ENCODE assay signal across 17 cellular contexts in genomic region chr1:178513278-178513983, GRCh38. TPM values are rescaled to one million over a fixed set of nuclear protein-coding genes. Genes with fewer than 3 reads are reported as not detected.
DNase-seq lines count a peak whose midpoint lies in the region; ATAC-seq and TF ChIP-seq lines count a peak whose summit lies in the region.
"Had no signal": no experiment of that assay in that cellular context is flagged by ENCODE, and none has a peak within 500 bp of the region (broad histone marks: within the 10 kb centered on the region; RNA-seq: fewer than 3 reads in every experiment).

No MANE protein-coding gene starts in this region.

- H3K27me3 Mint-ChIP-seq in natural killer cell treated with Interleukin-12 subunit alpha and Interleukin-12 subunit beta and Interleukin-15 and Interleukin-18, amount 100 ng/mL, for 72 hours = peaks cover 1 to 5% of the 10 kb centered on the region in 2 donors

- H3K27ac Mint-ChIP-seq in natural killer cell treated with Interleukin-12 subunit alpha and Interleukin-12 subunit beta and Interleukin-15 and Interleukin-18, amount 100 ng/mL, for 72 hours = no peak overlapping the region
- H3K27ac Mint-ChIP-seq: activated B cell treated with CpG ODN at 0.5 μM for 24 hours; activated T-cell treated with anti-CD3 and anti-CD28 coated beads, Interleukin-2, amount 50 U/mL, for 72 hours had no signal

- no peak overlapping the region for H3K4me3 ChIP-seq in right atrium auricular region
- H3K4me3 ChIP-seq in brain microvascular endothelial cell (ENCODE audit: low read depth, low read length) = no peak overlapping the region
- no peak overlapping the region for H3K4me3 ChIP-seq in right cardiac atrium (ENCODE audit: low read length)
- no peak overlapping the region for H3K4me3 ChIP-seq in aorta (ENCODE audit: low read length in 2 of 2)
- H3K4me3 ChIP-seq: body of pancreas, esophagus muscularis mucosa, HAP-1, pancreas had no signal

- TF ChIP-seq CTCF in right atrium auricular region (IDR thresholded peaks at IDR 0.05) (no peak), brain microvascular endothelial cell (IDR thresholded peaks at IDR 0.05; ENCODE audit: low read depth, low read length, missing control alignments) (peak; percentile 32), omental fat pad (IDR thresholded peaks at IDR 0.05) (no peak)

- no peaks in the 10 kb centered on the region for H3K27me3 ChIP-seq in right atrium auricular region
- no peaks in the 10 kb centered on the region for H3K27me3 ChIP-seq in brain microvascular endothelial cell (replicated peaks)
- H3K27me3 ChIP-seq in right cardiac atrium (ENCODE audit: control insufficient read depth, insufficient read depth) = no peaks in the 10 kb centered on the region
- H3K27me3 ChIP-seq in aorta (ENCODE audit: control insufficient read depth in 1 of 2, insufficient read depth in 2 of 2, low read length in 1 of 2) = no peaks in the 10 kb centered on the region
- H3K27me3 ChIP-seq: body of pancreas, esophagus muscularis mucosa, pancreas had no signal

- DNase-seq in Right ventricle myocardium inferior (ENCODE audit: missing footprints) = peak; percentile 79
- no peak for DNase-seq in right atrium auricular region (ENCODE audit: low spot score)
- no peak for DNase-seq in brain microvascular endothelial cell
- DNase-seq in right cardiac atrium = peak; percentile 57 to 89 (median 88)
- DNase-seq in aorta = peak in 1 of 2 donors; percentile 64
- DNase-seq in activated CD4-positive, CD25-positive, alpha-beta regulatory T cell treated with anti-CD3 and anti-CD28 coated beads, Interleukin-2, amount 50 U/mL, for 72 hours = no peak
- DNase-seq in natural killer cell treated with Interleukin-12 subunit alpha and Interleukin-12 subunit beta and Interleukin-15 and Interleukin-18, amount 100 ng/mL, for 72 hours (ENCODE audit: low spot score) = no peak
- no peak for DNase-seq in omental fat pad (ENCODE audit: low spot score)
- DNase-seq: ACHN; activated B cell treated with CpG ODN at 0.5 μM for 24 hours; activated T-cell treated with anti-CD3 and anti-CD28 coated beads, Interleukin-2, amount 50 U/mL, for 72 hours; body of pancreas; NCI-H2171; pancreas; stimulated activated CD4-positive, alpha-beta T cell treated with anti-CD3 and anti-CD28 coated beads, Interleukin-4, amount 100 ng/mL, for 24 hours had no signal

- peak overlapping the region in 1 of 2 donors; percentile 45 for H3K27ac ChIP-seq in right atrium auricular region
- no peak overlapping the region for H3K27ac ChIP-seq in brain microvascular endothelial cell
- peak overlapping the region; percentile 9 for H3K27ac ChIP-seq in right cardiac atrium (ENCODE audit: low read length)
- no peak overlapping the region for H3K27ac ChIP-seq in aorta (ENCODE audit: low read depth in 1 of 2, low read length in 2 of 2)
- H3K27ac ChIP-seq: body of pancreas, esophagus muscularis mucosa, pancreas had no signal

- H3K9me3 Mint-ChIP-seq in natural killer cell treated with Interleukin-12 subunit alpha and Interleukin-12 subunit beta and Interleukin-15 and Interleukin-18, amount 100 ng/mL, for 72 hours = no peaks in the 10 kb centered on the region
- H3K9me3 Mint-ChIP-seq: activated B cell treated with CpG ODN at 0.5 μM for 24 hours; activated T-cell treated with anti-CD3 and anti-CD28 coated beads, Interleukin-2, amount 50 U/mL, for 72 hours had no signal

- H3K9me3 ChIP-seq in right atrium auricular region (no peaks in the 10 kb centered on the region), right cardiac atrium (ENCODE audit: control insufficient read depth, low read length) (no peaks in the 10 kb centered on the region), aorta (ENCODE audit: control insufficient read depth, low read length) (no peaks in the 10 kb centered on the region)
- H3K9me3 ChIP-seq: body of pancreas, esophagus muscularis mucosa, HAP-1, pancreas had no signal

- no peak overlapping the region for H3K4me3 Mint-ChIP-seq in natural killer cell treated with Interleukin-12 subunit alpha and Interleukin-12 subunit beta and Interleukin-15 and Interleukin-18, amount 100 ng/mL, for 72 hours
- H3K4me3 Mint-ChIP-seq: activated B cell treated with CpG ODN at 0.5 μM for 24 hours; activated T-cell treated with anti-CD3 and anti-CD28 coated beads, Interleukin-2, amount 50 U/mL, for 72 hours had no signal

- H3K4me1 ChIP-seq in right atrium auricular region = peaks cover 0 to 27% of the 10 kb centered on the region in 2 donors
- peaks cover 8% of the 10 kb centered on the region for H3K4me1 ChIP-seq in right cardiac atrium (ENCODE audit: control insufficient read depth, insufficient read depth, low read length)
- H3K4me1 ChIP-seq in aorta (ENCODE audit: control insufficient read depth in 1 of 2, insufficient read depth in 2 of 2, low read length in 2 of 2) = no peaks in the 10 kb centered on the region
- H3K4me1 ChIP-seq: body of pancreas, HAP-1, pancreas had no signal

- WGBS in right cardiac atrium = 31% methylated on average over 14 of the region's 14 CpGs
- 48 to 49% methylated on average over 14 of the region's 14 CpGs for WGBS in aorta, 2 donors

- peak; percentile 54 for ATAC-seq in Right ventricle myocardium inferior
- ATAC-seq in right cardiac atrium = peak; percentile 58 to 76
- peak; percentile 49 for ATAC-seq in aorta (ENCODE audit: low FRiP score)
- no peak for ATAC-seq in natural killer cell treated with Interleukin-12 subunit alpha and Interleukin-12 subunit beta and Interleukin-15 and Interleukin-18, amount 100 ng/mL, for 72 hours
- no peak for ATAC-seq in omental fat pad (ENCODE audit: low FRiP score)
- ATAC-seq: activated T-cell treated with anti-CD3 and anti-CD28 coated beads, Interleukin-2, amount 50 U/mL, for 72 hours; body of pancreas had no signal

- no peaks in the 10 kb centered on the region for H3K4me1 Mint-ChIP-seq in natural killer cell treated with Interleukin-12 subunit alpha and Interleukin-12 subunit beta and Interleukin-15 and Interleukin-18, amount 100 ng/mL, for 72 hours (ENCODE audit: low read depth in 2 of 2)
- H3K4me1 Mint-ChIP-seq: activated B cell treated with CpG ODN at 0.5 μM for 24 hours had no signal

- H3K36me3 ChIP-seq in right atrium auricular region (no peaks in the 10 kb centered on the region), brain microvascular endothelial cell (replicated peaks) (no peaks in the 10 kb centered on the region), aorta (ENCODE audit: control insufficient read depth in 1 of 2, insufficient read depth in 2 of 2, low read length in 1 of 2) (no peaks in the 10 kb centered on the region)
- H3K36me3 ChIP-seq: esophagus muscularis mucosa, HAP-1, pancreas had no signal

- in situ Hi-C loops in brain microvascular endothelial cell (cut with HindIII; ENCODE audit: low pct_ligation_motif_present, low sequenced_read_pairs) = no loop called here

- intact Hi-C loops in Right ventricle myocardium inferior (cut with DNase I) = no loop called here
- intact Hi-C loops in right cardiac atrium (cut with DNase I) = no loop called here
- intact Hi-C loops in aorta (cut with DNase I) = no loop called here

- H3K36me3 Mint-ChIP-seq in natural killer cell treated with Interleukin-12 subunit alpha and Interleukin-12 subunit beta and Interleukin-15 and Interleukin-18, amount 100 ng/mL, for 72 hours = no peaks in the 10 kb centered on the region

RNA-seq across cellular contexts. Expression of gene TEX35, which starts 0.5 kb away (rescaled TPM):
- not detected for total RNA-seq in Right ventricle myocardium inferior
- under 1 TPM in 1 of 2 donors, not detected in 1; 0.33 TPM for total RNA-seq in right atrium auricular region
- under 1 TPM in 3 of 4 donors, not detected in 1; 0.20 to 0.49 (median 0.26) TPM for total RNA-seq in right cardiac atrium
- polyA plus RNA-seq in right cardiac atrium = 0.23 TPM
- total RNA-seq in aorta = not detected
- polyA plus RNA-seq in aorta = not detected
- not detected for total RNA-seq in natural killer cell treated with Interleukin-12 subunit alpha and Interleukin-12 subunit beta and Interleukin-15 and Interleukin-18, amount 100 ng/mL, for 72 hours
- total RNA-seq in omental fat pad = not detected
- total RNA-seq: activated B cell treated with CpG ODN at 0.5 μM for 24 hours; activated T-cell treated with anti-CD3 and anti-CD28 coated beads, Interleukin-2, amount 50 U/mL, for 72 hours; body of pancreas; esophagus muscularis mucosa; pancreas had no signal
- polyA plus RNA-seq: pancreas had no signal

RNA-seq across cellular contexts. Expression of gene CLEC20A, which starts 16.7 kb away (rescaled TPM):
- total RNA-seq in Right ventricle myocardium inferior (not detected), right atrium auricular region (under 1 TPM in 1 of 2 donors, not detected in 1; 0.48 TPM), right cardiac atrium (under 1 TPM in 1 of 4 donors, not detected in 3; 0.51 TPM), aorta (not detected), omental fat pad (not detected)
- polyA plus RNA-seq in right cardiac atrium (0.16 TPM), aorta (not detected)
- not detected for total RNA-seq in natural killer cell treated with Interleukin-12 subunit alpha and Interleukin-12 subunit beta and Interleukin-15 and Interleukin-18, amount 100 ng/mL, for 72 hours
- total RNA-seq: activated T-cell treated with anti-CD3 and anti-CD28 coated beads, Interleukin-2, amount 50 U/mL, for 72 hours; body of pancreas; esophagus muscularis mucosa; pancreas had no signal
- polyA plus RNA-seq: pancreas had no signal

Comparison
In these comparisons a context has a peak if more than half of its experiments do, and no peak if none do; other contexts are left out.
1. DNase-seq: peak in Right ventricle myocardium inferior (single experiment) and right cardiac atrium (3 of 3); none in right atrium auricular region (single experiment), brain microvascular endothelial cell (single experiment), activated CD4-positive, CD25-positive, alpha-beta regulatory T cell treated with anti-CD3 and anti-CD28 coated beads, Interleukin-2, amount 50 U/mL, for 72 hours (single experiment), natural killer cell treated with Interleukin-12 subunit alpha and Interleukin-12 subunit beta and Interleukin-15 and Interleukin-18, amount 100 ng/mL, for 72 hours (single experiment) and omental fat pad (single experiment).
2. ATAC-seq: peak in Right ventricle myocardium inferior (single experiment), right cardiac atrium (2 of 2) and aorta (single experiment); none in natural killer cell treated with Interleukin-12 subunit alpha and Interleukin-12 subunit beta and Interleukin-15 and Interleukin-18, amount 100 ng/mL, for 72 hours (0 of 2) and omental fat pad (single experiment).